ENCODE assay signal across 12 cellular contexts in genomic region chr5:149747141-149747832, GRCh38. TPM values are rescaled to one million over a fixed set of nuclear protein-coding genes. Genes with fewer than 3 reads are reported as not detected.
DNase-seq lines count a peak whose midpoint lies in the region; ATAC-seq and TF ChIP-seq lines count a peak whose summit lies in the region.
"Had no signal": no experiment of that assay in that cellular context is flagged by ENCODE, and none has a peak within 500 bp of the region (broad histone marks: within the 10 kb centered on the region; RNA-seq: fewer than 3 reads in every experiment).

No MANE protein-coding gene starts in this region.

- H3K27ac ChIP-seq in PC-9, result peak overlapping the region; percentile 54
- H3K27ac ChIP-seq in foreskin keratinocyte, result no peak overlapping the region
- H3K27ac ChIP-seq in upper lobe of left lung, result no peak overlapping the region
- H3K27ac ChIP-seq: SK-N-MC had no signal

- no peak overlapping the region for H3K4me3 ChIP-seq in PC-9
- H3K4me3 ChIP-seq in upper lobe of left lung, result no peak overlapping the region
- H3K4me3 ChIP-seq: breast epithelium, SK-N-MC had no signal

- H3K9me3 ChIP-seq in PC-9 (ENCODE audit: insufficient read depth, low read depth) (no peaks in the 10 kb centered on the region), upper lobe of left lung (no peaks in the 10 kb centered on the region)
- H3K9me3 ChIP-seq: breast epithelium had no signal

- H3K36me3 ChIP-seq in PC-9 (ENCODE audit: low read depth) (no peaks in the 10 kb centered on the region), upper lobe of left lung (no peaks in the 10 kb centered on the region)
- H3K36me3 ChIP-seq: breast epithelium had no signal

- no peak for TF ChIP-seq EP300 in upper lobe of left lung (IDR thresholded peaks at IDR 0.05)

- TF ChIP-seq POLR2A in upper lobe of left lung (IDR thresholded peaks at IDR 0.05), result no peak

- ATAC-seq in foreskin keratinocyte, result peak; percentile 36
- ATAC-seq in upper lobe of left lung (ENCODE audit: low FRiP score in 2 of 2), result peak; percentile 68 to 94
- ATAC-seq in GM18907 (IDR thresholded peaks at IDR 0.05; ENCODE audit: unreplicated experiment), result no peak
- ATAC-seq in HG03460 (IDR thresholded peaks at IDR 0.05; ENCODE audit: unreplicated experiment), result no peak

- no TSS peak for BruUV-seq in PC-9 (replicated peaks; lab: Mats Ljungman, UMichigan)

- H4K20me1 ChIP-seq in PC-9 (ENCODE audit: insufficient read depth), result no peaks in the 10 kb centered on the region

- peaks cover 16% of the 10 kb centered on the region; the same call in 1 of the 2 replicates for H3F3A ChIP-seq in PC-9 (ENCODE audit: insufficient read depth, low read depth)

- H3K27me3 ChIP-seq in PC-9 (ENCODE audit: insufficient read depth, low read depth), result no peaks in the 10 kb centered on the region
- no peaks in the 10 kb centered on the region for H3K27me3 ChIP-seq in foreskin keratinocyte
- no peaks in the 10 kb centered on the region for H3K27me3 ChIP-seq in upper lobe of left lung
- H3K27me3 ChIP-seq: breast epithelium had no signal

- POLR2A ChIA-PET in PC-9 (lab: Charles Lee; ENCODE audit: unreplicated experiment), result interaction anchor here (0.6 to 0.7 kb wide), 2 partner anchors 12 to 33 kb away, joined by 8 to 21 read pairs; no protein-coding TSS in a partner anchor

- 65 to 66% methylated on average over 4 to 5 of the region's 5 CpGs for WGBS in upper lobe of left lung, 2 donors

- CTCF ChIA-PET in PC-9 (lab: Charles Lee), result interaction anchor here (0.6 kb wide), 1 partner anchor 81 kb away, joined by 3 read pairs; no protein-coding TSS in a partner anchor

- H3K79me2 ChIP-seq in PC-9 (ENCODE audit: low read depth), result no peaks in the 10 kb centered on the region; the same call in 1 of the 2 replicates

- intact Hi-C loops in PC-9 (cut with micrococcal nuclease; ENCODE audit: unreplicated experiment), result loop anchor here (1.0 to 10.0 kb wide), 5 partner anchors 12 to 258 kb away; partner anchors contain the start of genes HMGXB3 and TIGD6

- H2AFZ ChIP-seq in PC-9, result no peak overlapping the region

- peak overlapping the region; percentile 64 for H3K4me2 ChIP-seq in PC-9

- TF ChIP-seq CTCF in PC-9 (conservative IDR thresholded peaks at IDR 0.05), result no peak
- no peak for TF ChIP-seq CTCF in foreskin keratinocyte (conservative IDR thresholded peaks at IDR 0.05)
- peak in 1 of 6 experiments; percentile 4 for TF ChIP-seq CTCF in upper lobe of left lung (IDR thresholded peaks at IDR 0.05)

- DNase-seq in PC-9 (peak; percentile 96), foreskin keratinocyte (peak in 1 of 2 donors; percentile 20), mesenteric fat pad (ENCODE audit: low spot score) (peak; percentile 83), upper lobe of left lung (peak; percentile 62 to 95)
- DNase-seq in effector CD4-positive, alpha-beta T cell, result no peak
- DNase-seq: activated CD4-positive, alpha-beta T cell treated with anti-CD3 and anti-CD28 coated beads for 1 hour; MV-4-11; NCI-H526 treated with DMSO at 0.1 percent for 48 hours had no signal

- H3K9me2 ChIP-seq in PC-9 (ENCODE audit: insufficient read depth), result no peaks in the 10 kb centered on the region

- H3K4me1 ChIP-seq in PC-9 (replicated peaks; ENCODE audit: insufficient read depth), result peaks cover 49% of the 10 kb centered on the region
- peaks cover 8% of the 10 kb centered on the region for H3K4me1 ChIP-seq in foreskin keratinocyte
- H3K4me1 ChIP-seq in upper lobe of left lung, result peaks cover 0 to 15% (median 0%) of the 10 kb centered on the region in 4 donors
- H3K4me1 ChIP-seq: breast epithelium had no signal

RNA-seq across cellular contexts. Expression of gene PPARGC1B, which starts 17.2 kb away (rescaled TPM):
- total RNA-seq in PC-9 (2021) (3.2 and 3.4 TPM in 2 replicates), foreskin keratinocyte (4.1 and 4.4 TPM in 2 replicates), mesenteric fat pad (11.5 TPM), upper lobe of left lung (10 to 100 TPM in 2 of 6 donors, 1 to 10 TPM in 4; 3.8 to 21.0 (median 9.1) TPM)
- 0.62 and 0.67 TPM in 2 replicates for polyA plus RNA-seq in foreskin keratinocyte

Comparison
In these comparisons a context has a peak if more than half of its experiments do, and no peak if none do; other contexts are left out.
1. ATAC-seq: peak in foreskin keratinocyte (single experiment) and upper lobe of left lung (2 of 2); none in GM18907 (single experiment) and HG03460 (single experiment).